Comparison of ENCODE assay signal across 8 cellular contexts in genomic region chr16:14628806-14629611, GRCh38. TPM values are rescaled to one million over a fixed set of nuclear protein-coding genes. Genes with fewer than 3 reads are reported as not detected.
DNase-seq lines count a peak whose midpoint lies in the region; TF ChIP-seq lines count a peak whose summit lies in the region.

No MANE protein-coding gene starts in this region.

- peaks cover 48% of the 10 kb centered on the region for H3K36me3 ChIP-seq in OCI-LY1 (ENCODE audit: insufficient read depth, low read length)
- H3K36me3 ChIP-seq in endocrine pancreas (ENCODE audit: control insufficient read depth, insufficient read depth, low read length) = no peaks in the 10 kb centered on the region
- no peaks in the 10 kb centered on the region for H3K36me3 ChIP-seq in ovary

- no peaks in the 10 kb centered on the region for H3K9me2 ChIP-seq in OCI-LY1 (ENCODE audit: low read depth, low read length)

- no peak for TF ChIP-seq POLR2A in ovary (IDR thresholded peaks at IDR 0.05)

- H3K27ac ChIP-seq in OCI-LY1 (ENCODE audit: low read depth, low read length, poor library complexity, severe bottlenecking) = peak overlapping the region; percentile 73
- H3K27ac ChIP-seq in ovary = peak overlapping the region; percentile 73 to 74

- no peak for TF ChIP-seq CTCF in OCI-LY1 (IDR thresholded peaks at IDR 0.05; ENCODE audit: low read length)
- no peak for TF ChIP-seq CTCF in ovary (IDR thresholded peaks at IDR 0.05)

- no peaks in the 10 kb centered on the region for H4K20me1 ChIP-seq in OCI-LY1 (ENCODE audit: insufficient read depth, low read length)

- peak; percentile 17 for DNase-seq in G401 (ENCODE audit: low spot score)
- no peak for DNase-seq in ovary
- DNase-seq in D341Med (ENCODE audit: low spot score) = no peak
- DNase-seq in EL = no peak
- DNase-seq in kidney glomerular epithelial cell (lab: John Stamatoyannopoulos, UW) = no peak
- no peak for DNase-seq in stimulated activated CD4-positive, alpha-beta T cell treated with anti-CD3 and anti-CD28 coated beads, Interleukin-12 subunit alpha, Interleukin-12 subunit beta, amount 100 ng/mL, for 4 hours

- in situ Hi-C loops in G401 (cut with HindIII; ENCODE audit: low sequenced_read_pairs) = no loop called here

- intact Hi-C loops in ovary (cut with DNase I) = no loop called here

- H3K4me3 ChIP-seq in OCI-LY1 (ENCODE audit: low read depth, low read length, poor library complexity, severe bottlenecking) = peak overlapping the region; percentile 81
- H3K4me3 ChIP-seq in endocrine pancreas (ENCODE audit: control insufficient read depth, insufficient read depth, low read length) = peak overlapping the region; percentile 73
- peak overlapping the region; percentile 79 for H3K4me3 ChIP-seq in ovary

- H2AFZ ChIP-seq in OCI-LY1 (ENCODE audit: low read length) = no peak overlapping the region

- TF ChIP-seq EP300 in ovary (IDR thresholded peaks at IDR 0.05) = no peak

- H3K4me2 ChIP-seq in OCI-LY1 (ENCODE audit: low read length) = peak overlapping the region; percentile 96

- 53 to 59% (median 57%) methylated on average over 12 of the region's 12 CpGs for WGBS in ovary, 3 donors

- no peaks in the 10 kb centered on the region; the same call in 1 of the 2 replicates for H3F3A ChIP-seq in OCI-LY1 (ENCODE audit: insufficient read depth, low read length)

- no peaks in the 10 kb centered on the region for H3K9me3 ChIP-seq in OCI-LY1 (ENCODE audit: low read length)
- no peaks in the 10 kb centered on the region for H3K9me3 ChIP-seq in endocrine pancreas (ENCODE audit: control insufficient read depth, low read length)
- H3K9me3 ChIP-seq in ovary = no peaks in the 10 kb centered on the region

- H3K27me3 ChIP-seq in OCI-LY1 (ENCODE audit: insufficient read depth, low read length) = no peaks in the 10 kb centered on the region
- H3K27me3 ChIP-seq in endocrine pancreas (ENCODE audit: control insufficient read depth, insufficient read depth, low read length) = no peaks in the 10 kb centered on the region
- no peaks in the 10 kb centered on the region for H3K27me3 ChIP-seq in ovary

- H3K4me1 ChIP-seq in OCI-LY1 (ENCODE audit: insufficient read depth, low read length, severe bottlenecking) = peaks cover 29% of the 10 kb centered on the region
- peaks cover 6% of the 10 kb centered on the region for H3K4me1 ChIP-seq in endocrine pancreas (ENCODE audit: control insufficient read depth, insufficient read depth, low read length)
- H3K4me1 ChIP-seq in ovary (ENCODE audit: insufficient read depth) = peaks cover 7% of the 10 kb centered on the region

- H3K9ac ChIP-seq in OCI-LY1 (ENCODE audit: low read length) = peak overlapping the region; percentile 84
- H3K9ac ChIP-seq in endocrine pancreas (ENCODE audit: control insufficient read depth, insufficient read depth, low read length) = peak overlapping the region; percentile 83

- peaks cover 28% of the 10 kb centered on the region for H3K79me2 ChIP-seq in OCI-LY1 (ENCODE audit: insufficient read depth, low read length)

RNA-seq across cellular contexts. Expression of gene PARN, which starts 1.1 kb away (rescaled TPM):
- 27.2 and 36.2 TPM in 2 replicates for total RNA-seq in G401 (2014; rRNA removed; shearing (Covaris generic))
- total RNA-seq in ovary = 10 to 100 TPM; 20.9 to 35.4 (median 29.0) TPM
- 10 to 100 TPM; 19.5 to 42.0 TPM for polyA plus RNA-seq in ovary

RNA-seq across cellular contexts. Expression of gene BFAR, which starts 3.7 kb away (rescaled TPM):
- total RNA-seq in G401 (2014; rRNA removed; shearing (Covaris generic)) = 129 and 174 TPM in 2 replicates
- 10 to 100 TPM; 42.2 to 57.0 (median 47.0) TPM for total RNA-seq in ovary
- polyA plus RNA-seq in ovary = 10 to 100 TPM; 51.6 to 83.7 TPM
